ENCODE assay signal across 1 cellular context in the genomic region with DNA sequence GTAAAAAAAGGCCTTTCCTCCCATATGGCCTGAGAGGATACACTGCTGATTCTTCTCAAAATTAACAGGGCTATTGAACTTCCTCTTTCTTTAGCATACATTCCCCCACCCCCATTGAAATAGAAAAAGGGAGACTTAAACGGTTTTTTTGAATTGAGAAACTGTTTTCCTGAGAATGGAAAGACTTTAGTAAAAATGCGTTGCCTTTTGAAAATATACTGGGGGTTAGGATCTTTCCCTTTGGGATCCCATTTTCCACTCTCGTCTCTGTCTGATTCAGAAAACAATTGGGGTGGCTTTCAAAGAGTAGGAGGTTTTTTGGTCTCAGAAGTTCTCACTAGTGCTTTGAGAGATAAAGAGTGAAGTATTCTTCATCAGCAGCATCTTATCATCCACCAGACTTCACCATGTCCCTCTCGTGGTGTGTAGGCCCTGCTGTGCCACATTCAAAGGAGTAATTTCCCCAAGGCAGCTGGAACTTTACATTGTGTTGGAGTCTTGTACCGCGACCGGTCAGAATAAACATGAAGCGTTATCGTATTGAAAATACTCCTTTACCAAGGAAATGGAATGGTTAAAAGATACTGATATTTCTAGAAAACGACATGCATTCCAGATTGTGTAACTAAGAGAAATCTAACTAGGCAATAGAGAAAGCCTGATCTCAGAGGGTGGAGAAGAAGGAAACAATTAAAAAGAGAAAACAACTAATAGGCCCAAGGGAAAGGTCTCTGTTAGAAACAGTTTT.
TF ChIP-seq lines count a peak whose summit lies in the region.

No MANE protein-coding gene starts in this region.

TF ChIP-seq in K562, 482 proteins besides CTCF, POLR2A, EP300 and RAD21 (continued from another document):
- TF ChIP-seq, protein P1, sequence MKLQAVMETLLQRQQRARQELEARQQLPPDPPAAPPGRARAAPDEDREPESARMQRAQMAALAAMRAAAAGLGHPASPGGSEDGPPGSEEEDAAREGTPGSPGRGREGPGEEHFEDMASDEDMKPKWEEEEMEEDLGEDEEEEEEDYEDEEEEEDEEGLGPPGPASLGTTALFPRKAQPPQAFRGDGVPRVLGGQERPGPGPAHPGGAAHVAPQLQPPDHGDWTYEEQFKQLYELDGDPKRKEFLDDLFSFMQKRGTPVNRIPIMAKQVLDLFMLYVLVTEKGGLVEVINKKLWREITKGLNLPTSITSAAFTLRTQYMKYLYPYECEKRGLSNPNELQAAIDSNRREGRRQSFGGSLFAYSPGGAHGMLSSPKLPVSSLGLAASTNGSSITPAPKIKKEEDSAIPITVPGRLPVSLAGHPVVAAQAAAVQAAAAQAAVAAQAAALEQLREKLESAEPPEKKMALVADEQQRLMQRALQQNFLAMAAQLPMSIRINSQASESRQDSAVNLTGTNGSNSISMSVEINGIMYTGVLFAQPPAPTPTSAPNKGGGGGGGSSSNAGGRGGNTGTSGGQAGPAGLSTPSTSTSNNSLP (IDR thresholded peaks at IDR 0.05; ENCODE audit: borderline replicate concordance, low read depth, low read length) = 0 out of 2 replicates have a peak, but pooled peaks have one; percentile 4
- TF ChIP-seq ETV1 (tag; conservative IDR thresholded peaks at IDR 0.05; ENCODE audit: low read depth) (peak; percentile 27; the same call in 1 of the 2 replicates), JUND (IDR thresholded peaks at IDR 0.05; ENCODE audit: borderline replicate concordance, low read depth, low read length) (peak; percentile 62; the same call in 1 of the 2 replicates), JUND (tag; IDR thresholded peaks at IDR 0.05; ENCODE audit: borderline replicate concordance, low read depth, low read length) (peak; percentile 40; the same call in 1 of the 3 replicates), ATF1 (CRISPR knock-in tag; IDR thresholded peaks at IDR 0.05) (no peak), ATF1 (tag; IDR thresholded peaks at IDR 0.05) (peak; percentile 46; the same call in 1 of the 2 replicates), GATAD2B (IDR thresholded peaks at IDR 0.05; ENCODE audit: borderline replicate concordance) (peak; percentile 52; the same call in 1 of the 2 replicates), ELF4 (CRISPR knock-in tag; IDR thresholded peaks at IDR 0.05) (0 out of 2 replicates have a peak, but pooled peaks have one; percentile 11), ZNF384 (IDR thresholded peaks at IDR 0.05; ENCODE audit: low read depth, low read length) (peak; percentile 23; the same call in 1 of the 2 replicates), PHF8 (IDR thresholded peaks at IDR 0.05; ENCODE audit: borderline replicate concordance, low read length) (no peak), CEBPG (CRISPR knock-in tag; IDR thresholded peaks at IDR 0.05) (no peak), CEBPG (tag; conservative IDR thresholded peaks at IDR 0.05 in 1 of 2, IDR thresholded peaks at IDR 0.05 in 1 of 2) (peak in 1 of 2 experiments; percentile 57; a peak in 2 of 4 replicates), MBD2 (IDR thresholded peaks at IDR 0.05; ENCODE audit: borderline replicate concordance, low read depth) (peak; percentile 19; the same call in 1 of the 2 replicates), SMARCB1 (IDR thresholded peaks at IDR 0.05; ENCODE audit: insufficient read length, low read depth) (peak; percentile 69), ZNF778 (CRISPR knock-in tag; IDR thresholded peaks at IDR 0.05) (no peak), KDM1A (IDR thresholded peaks at IDR 0.05) (peak in 1 of 2 experiments; percentile 65; a peak in 2 of 4 replicates), NCOA2 (IDR thresholded peaks at IDR 0.05; ENCODE audit: partially characterized antibody in 2 of 2) (no peak), ZKSCAN1 (IDR thresholded peaks at IDR 0.05; ENCODE audit: low read depth, low read length) (0 out of 2 replicates have a peak, but pooled peaks have one; percentile 33), FOSL1 (tag; conservative IDR thresholded peaks at IDR 0.05) (peak; percentile 55; the same call in 1 of the 2 replicates), MYC (IDR thresholded peaks at IDR 0.05; ENCODE audit: low read depth, low read length) (peak; percentile 43), MYC (CRISPR knock-in tag; IDR thresholded peaks at IDR 0.05; ENCODE audit: borderline replicate concordance, low read depth) (no peak), SNIP1 (IDR thresholded peaks at IDR 0.05; ENCODE audit: low read depth) (no peak), SOX6 (IDR thresholded peaks at IDR 0.05) (peak; percentile 81), SPI1 (IDR thresholded peaks at IDR 0.05; ENCODE audit: borderline replicate concordance, low read depth, low read length) (peak; percentile 77), ZEB2 (IDR thresholded peaks at IDR 0.05) (peak; percentile 46; the same call in 1 of the 2 replicates), EP400 (IDR thresholded peaks at IDR 0.05) (peak; percentile 17; the same call in 1 of the 2 replicates)
- TF ChIP-seq, protein P2, sequence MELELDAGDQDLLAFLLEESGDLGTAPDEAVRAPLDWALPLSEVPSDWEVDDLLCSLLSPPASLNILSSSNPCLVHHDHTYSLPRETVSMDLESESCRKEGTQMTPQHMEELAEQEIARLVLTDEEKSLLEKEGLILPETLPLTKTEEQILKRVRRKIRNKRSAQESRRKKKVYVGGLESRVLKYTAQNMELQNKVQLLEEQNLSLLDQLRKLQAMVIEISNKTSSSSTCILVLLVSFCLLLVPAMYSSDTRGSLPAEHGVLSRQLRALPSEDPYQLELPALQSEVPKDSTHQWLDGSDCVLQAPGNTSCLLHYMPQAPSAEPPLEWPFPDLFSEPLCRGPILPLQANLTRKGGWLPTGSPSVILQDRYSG (tag; conservative IDR thresholded peaks at IDR 0.05; ENCODE audit: low read depth) = no peak
- TF ChIP-seq, protein P3, sequence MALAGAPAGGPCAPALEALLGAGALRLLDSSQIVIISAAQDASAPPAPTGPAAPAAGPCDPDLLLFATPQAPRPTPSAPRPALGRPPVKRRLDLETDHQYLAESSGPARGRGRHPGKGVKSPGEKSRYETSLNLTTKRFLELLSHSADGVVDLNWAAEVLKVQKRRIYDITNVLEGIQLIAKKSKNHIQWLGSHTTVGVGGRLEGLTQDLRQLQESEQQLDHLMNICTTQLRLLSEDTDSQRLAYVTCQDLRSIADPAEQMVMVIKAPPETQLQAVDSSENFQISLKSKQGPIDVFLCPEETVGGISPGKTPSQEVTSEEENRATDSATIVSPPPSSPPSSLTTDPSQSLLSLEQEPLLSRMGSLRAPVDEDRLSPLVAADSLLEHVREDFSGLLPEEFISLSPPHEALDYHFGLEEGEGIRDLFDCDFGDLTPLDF (CRISPR knock-in tag; IDR thresholded peaks at IDR 0.05) = no peak
- TF ChIP-seq, protein P4, sequence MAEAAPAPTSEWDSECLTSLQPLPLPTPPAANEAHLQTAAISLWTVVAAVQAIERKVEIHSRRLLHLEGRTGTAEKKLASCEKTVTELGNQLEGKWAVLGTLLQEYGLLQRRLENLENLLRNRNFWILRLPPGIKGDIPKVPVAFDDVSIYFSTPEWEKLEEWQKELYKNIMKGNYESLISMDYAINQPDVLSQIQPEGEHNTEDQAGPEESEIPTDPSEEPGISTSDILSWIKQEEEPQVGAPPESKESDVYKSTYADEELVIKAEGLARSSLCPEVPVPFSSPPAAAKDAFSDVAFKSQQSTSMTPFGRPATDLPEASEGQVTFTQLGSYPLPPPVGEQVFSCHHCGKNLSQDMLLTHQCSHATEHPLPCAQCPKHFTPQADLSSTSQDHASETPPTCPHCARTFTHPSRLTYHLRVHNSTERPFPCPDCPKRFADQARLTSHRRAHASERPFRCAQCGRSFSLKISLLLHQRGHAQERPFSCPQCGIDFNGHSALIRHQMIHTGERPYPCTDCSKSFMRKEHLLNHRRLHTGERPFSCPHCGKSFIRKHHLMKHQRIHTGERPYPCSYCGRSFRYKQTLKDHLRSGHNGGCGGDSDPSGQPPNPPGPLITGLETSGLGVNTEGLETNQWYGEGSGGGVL (CRISPR knock-in tag; IDR thresholded peaks at IDR 0.05) = no peak
- TF ChIP-seq, protein P5, sequence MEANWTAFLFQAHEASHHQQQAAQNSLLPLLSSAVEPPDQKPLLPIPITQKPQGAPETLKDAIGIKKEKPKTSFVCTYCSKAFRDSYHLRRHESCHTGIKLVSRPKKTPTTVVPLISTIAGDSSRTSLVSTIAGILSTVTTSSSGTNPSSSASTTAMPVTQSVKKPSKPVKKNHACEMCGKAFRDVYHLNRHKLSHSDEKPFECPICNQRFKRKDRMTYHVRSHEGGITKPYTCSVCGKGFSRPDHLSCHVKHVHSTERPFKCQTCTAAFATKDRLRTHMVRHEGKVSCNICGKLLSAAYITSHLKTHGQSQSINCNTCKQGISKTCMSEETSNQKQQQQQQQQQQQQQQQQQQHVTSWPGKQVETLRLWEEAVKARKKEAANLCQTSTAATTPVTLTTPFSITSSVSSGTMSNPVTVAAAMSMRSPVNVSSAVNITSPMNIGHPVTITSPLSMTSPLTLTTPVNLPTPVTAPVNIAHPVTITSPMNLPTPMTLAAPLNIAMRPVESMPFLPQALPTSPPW (CRISPR knock-in tag; IDR thresholded peaks at IDR 0.05) = peak; percentile 42; the same call in 1 of the 2 replicates
- TF ChIP-seq, protein P6, sequence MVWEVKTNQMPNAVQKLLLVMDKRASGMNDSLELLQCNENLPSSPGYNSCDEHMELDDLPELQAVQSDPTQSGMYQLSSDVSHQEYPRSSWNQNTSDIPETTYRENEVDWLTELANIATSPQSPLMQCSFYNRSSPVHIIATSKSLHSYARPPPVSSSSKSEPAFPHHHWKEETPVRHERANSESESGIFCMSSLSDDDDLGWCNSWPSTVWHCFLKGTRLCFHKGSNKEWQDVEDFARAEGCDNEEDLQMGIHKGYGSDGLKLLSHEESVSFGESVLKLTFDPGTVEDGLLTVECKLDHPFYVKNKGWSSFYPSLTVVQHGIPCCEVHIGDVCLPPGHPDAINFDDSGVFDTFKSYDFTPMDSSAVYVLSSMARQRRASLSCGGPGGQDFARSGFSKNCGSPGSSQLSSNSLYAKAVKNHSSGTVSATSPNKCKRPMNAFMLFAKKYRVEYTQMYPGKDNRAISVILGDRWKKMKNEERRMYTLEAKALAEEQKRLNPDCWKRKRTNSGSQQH (CRISPR knock-in tag; IDR thresholded peaks at IDR 0.05) = no peak
